ENCODE assay signal across 25 cellular contexts in the genomic region with DNA sequence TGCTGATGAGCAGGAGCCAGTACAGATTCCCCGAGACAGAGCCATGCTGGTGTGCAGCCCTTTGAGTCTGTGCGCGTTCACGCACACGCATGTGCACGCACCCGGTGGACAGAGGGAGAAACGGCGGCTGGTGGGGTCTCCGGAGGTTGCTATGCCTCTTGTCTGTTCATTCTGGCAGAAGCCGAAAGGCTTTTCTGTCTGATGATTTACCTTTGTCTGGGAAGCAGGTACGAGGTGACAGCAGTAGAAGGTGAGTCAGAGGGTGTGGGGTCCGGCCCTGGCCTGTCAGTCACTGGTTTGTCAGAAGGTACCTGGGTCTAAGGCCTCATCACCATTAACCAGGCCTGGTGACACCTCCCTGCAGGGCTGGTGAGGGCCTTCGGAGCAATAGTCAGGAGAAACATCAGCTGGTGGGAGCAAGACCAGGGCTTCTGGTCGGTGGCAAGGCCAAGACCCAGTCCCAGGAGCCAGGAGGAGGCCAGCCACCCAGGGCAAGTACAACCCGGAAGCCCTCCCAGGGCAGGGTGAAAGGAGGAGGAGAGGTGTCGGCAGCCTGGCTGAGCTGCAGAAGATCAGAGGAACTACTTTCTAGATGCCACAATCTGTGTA. TPM values are rescaled to one million over a fixed set of nuclear protein-coding genes. Genes with fewer than 3 reads are reported as not detected.
A peak's percentile ranks its signal among the peaks of the same experiment; 100 is the strongest.
DNase-seq lines count a peak whose midpoint lies in the region; ATAC-seq, FAIRE-seq and TF ChIP-seq lines count a peak whose summit lies in the region.
"Had no signal": no experiment of that assay in that cellular context is flagged by ENCODE, and none has a peak within 500 bp of the region (broad histone marks: within the 10 kb centered on the region; RNA-seq: fewer than 3 reads in every experiment).

No MANE protein-coding gene starts in this region.

- H2AFZ ChIP-seq in HepG2 (ENCODE audit: low read length): no peak overlapping the region
- H2AFZ ChIP-seq: parathyroid adenoma had no signal

- no peak overlapping the region for H3K9ac ChIP-seq in HepG2 (ENCODE audit: insufficient read depth, low read depth, low read length)
- H3K9ac ChIP-seq: KMS-11, parathyroid adenoma had no signal

- peak overlapping the region; percentile 97 for H3K27ac ChIP-seq in cingulate gyrus (ENCODE audit: low read depth, low read length)
- H3K27ac ChIP-seq in HepG2 (ENCODE audit: extremely low read length, insufficient read depth, low read length): no peak overlapping the region
- H3K27ac ChIP-seq in testis: peak overlapping the region; percentile 6
- H3K27ac ChIP-seq: KMS-11, parathyroid adenoma, thoracic aorta had no signal

- no peak for FAIRE-seq in HepG2 (lab: Jason Lieb, UNC)

- H3K36me3 ChIP-seq in HepG2 (replicated peaks in 1 of 2; ENCODE audit: control insufficient read depth in 1 of 2, insufficient read depth in 2 of 2, low read length in 2 of 2) (peaks cover 30 to 65% of the 10 kb centered on the region in 2 experiments), testis (ENCODE audit: low read depth, missing control alignments) (no peaks in the 10 kb centered on the region)
- H3K36me3 ChIP-seq: thoracic aorta had no signal

- no peak for TF ChIP-seq RAD21 in HepG2 (CRISPR knock-in tag; IDR thresholded peaks at IDR 0.05)

- TF ChIP-seq EP300 in HepG2 (IDR thresholded peaks at IDR 0.05; ENCODE audit: low read depth in 2 of 2, low read length in 2 of 2) (no peak), HepG2 (CRISPR knock-in tag; IDR thresholded peaks at IDR 0.05; ENCODE audit: borderline replicate concordance) (no peak)

- no peak overlapping the region for H3K4me2 ChIP-seq in HepG2 (ENCODE audit: low read depth, low read length)
- H3K4me2 ChIP-seq: KMS-11 had no signal

- H3K4me1 ChIP-seq in HepG2 (ENCODE audit: insufficient read depth, low read length): peaks cover 36% of the 10 kb centered on the region
- H3K4me1 ChIP-seq in testis: peaks cover 16% of the 10 kb centered on the region
- H3K4me1 ChIP-seq: parathyroid adenoma had no signal

- TF ChIP-seq POLR2A in HepG2 (IDR thresholded peaks at IDR 0.05; ENCODE audit: insufficient read depth in 1 of 2, low read depth in 2 of 2, low read length in 2 of 2) (peak in 1 of 2 experiments; percentile 11; a peak in 1 of 4 replicates), testis (IDR thresholded peaks at IDR 0.05) (no peak)

- ATAC-seq in HepG2 (peak; percentile 25), HG03571 (IDR thresholded peaks at IDR 0.05; ENCODE audit: unreplicated experiment) (no peak), HG03045 (IDR thresholded peaks at IDR 0.05; ENCODE audit: unreplicated experiment) (no peak)
- ATAC-seq: activated T-cell treated with anti-CD3 and anti-CD28 coated beads, Interleukin-2, amount 50 U/mL, for 4 hours; CD8-positive, alpha-beta T cell had no signal

- TF ChIP-seq CTCF in HepG2 (CRISPR knock-in tag; IDR thresholded peaks at IDR 0.05) (no peak), testis (IDR thresholded peaks at IDR 0.05) (no peak)

- peaks cover 8% of the 10 kb centered on the region for H4K20me1 ChIP-seq in HepG2 (ENCODE audit: insufficient read depth, low read length)

- H3K9me3 ChIP-seq in HepG2 (ENCODE audit: low read length) (no peaks in the 10 kb centered on the region), testis (no peaks in the 10 kb centered on the region)
- H3K9me3 ChIP-seq: thoracic aorta had no signal

- WGBS in HepG2 (ENCODE audit: low lambda C conversion rate): 95% methylated on average over 16 of the region's 17 CpGs
- 86 to 93% methylated on average over 15 to 17 of the region's 17 CpGs for WGBS in testis, 2 donors

- no peak overlapping the region for H3K4me3 ChIP-seq in HepG2 (replicated peaks in 1 of 3; ENCODE audit: insufficient read depth in 1 of 3, low read depth in 2 of 3, low read length in 3 of 3)
- no peak overlapping the region for H3K4me3 ChIP-seq in testis
- H3K4me3 ChIP-seq: thoracic aorta had no signal

- DNase-seq in activated effector memory CD4-positive, alpha-beta T cell treated with anti-CD3 and anti-CD28 coated beads, Interleukin-2, amount 50 U/mL, for 16 hours: peak; percentile 53
- no peak for DNase-seq in activated effector memory CD4-positive, alpha-beta T cell treated with Interleukin-2 at 50 U/mL for 16 hours
- DNase-seq in HepG2 (ENCODE audit: low spot score) (no peak), testis (peak; percentile 12), NCI-H1417 treated with DMSO at 0.1 percent for 48 hours (lab: John Stamatoyannopoulos, UW) (no peak)
- DNase-seq: 8988T; activated CD4-positive, CD25-positive, alpha-beta regulatory T cell treated with anti-CD3 and anti-CD28 coated beads, Interleukin-2, amount 50 U/mL, for 72 hours; activated naive CD4-positive, alpha-beta T cell treated with anti-CD3 and anti-CD28 coated beads, Interleukin-2, amount 10 ng/mL, durations not matched to agents 7 days and 5 days; activated T-cell treated with anti-CD3 and anti-CD28 coated beads, Interleukin-2, amount 50 U/mL, for 4 hours; AML-193; CD8-positive, alpha-beta T cell; DMS53; effector memory CD4-positive, alpha-beta T cell; GDM1; H9; left cardiac atrium; NCI-H187; NCI-H69; SIG-M5 had no signal

- CTCF ChIA-PET in HepG2 (lab: Yijun Ruan, JAX; ENCODE audit: low intra/inter-chr PET ratio, low total read pairs): no interaction called here

- H3K79me2 ChIP-seq in HepG2 (ENCODE audit: insufficient read depth, low read length): peaks cover 89% of the 10 kb centered on the region
- H3K79me2 ChIP-seq: parathyroid adenoma had no signal

- in situ Hi-C loops in HepG2 (cut with HindIII; ENCODE audit: extremely low pct_ligation_motif_present, low pct_unique_long_range_greater_than_20kb): no loop called here

- no TSS peak for BruUV-seq in HepG2 (replicated peaks; lab: Mats Ljungman, UMichigan)

- H3K27me3 ChIP-seq in HepG2 (ENCODE audit: control insufficient read depth in 1 of 2, insufficient read depth in 2 of 2, low read length in 2 of 2): no peaks in the 10 kb centered on the region
- H3K27me3 ChIP-seq in testis: no peaks in the 10 kb centered on the region

- intact Hi-C loops in HepG2 (cut with micrococcal nuclease; ENCODE audit: unreplicated experiment): no loop called here
- intact Hi-C loops in testis (cut with DNase I; ENCODE audit: low total_unique reads): no loop called here

- POLR2A ChIA-PET in HepG2 (lab: Yijun Ruan, JAX): interaction anchor here (1.2 to 1.5 kb wide), 2 partner anchors 37 to 46 kb away, joined by 3 to 6 read pairs; no protein-coding TSS in a partner anchor

TF ChIP-seq in HepG2, 621 proteins besides CTCF, POLR2A, EP300 and RAD21 (continues in another document):
- TF ChIP-seq ZNF530 (CRISPR knock-in tag; IDR thresholded peaks at IDR 0.05; ENCODE audit: low read depth): no peak
- TF ChIP-seq ZFP82 (CRISPR knock-in tag; IDR thresholded peaks at IDR 0.05; ENCODE audit: borderline replicate concordance): no peak
- TF ChIP-seq ZBTB33 (CRISPR knock-in tag; IDR thresholded peaks at IDR 0.05): peak; percentile 74; the same call in 1 of the 2 replicates
- TF ChIP-seq SOX5 (CRISPR knock-in tag; IDR thresholded peaks at IDR 0.05; ENCODE audit: borderline replicate concordance): no peak
- no peak for TF ChIP-seq CCAR2 (optimal IDR thresholded peaks at IDR 0.05; ENCODE audit: low read depth, low read length)
- TF ChIP-seq TAF1 (CRISPR knock-in tag; IDR thresholded peaks at IDR 0.05): no peak
- peak; percentile 23 for TF ChIP-seq AGO2 (optimal IDR thresholded peaks at IDR 0.05; ENCODE audit: low read depth, low read length)
- no peak for TF ChIP-seq ZIK1 (CRISPR knock-in tag; IDR thresholded peaks at IDR 0.05; ENCODE audit: borderline replicate concordance, low read depth)
- TF ChIP-seq NKX3-1 (CRISPR knock-in tag; IDR thresholded peaks at IDR 0.05): no peak
- no peak for TF ChIP-seq BRD4 (CRISPR knock-in tag; IDR thresholded peaks at IDR 0.05)

RNA-seq across cellular contexts. Expression of gene PCSK6, which starts 7.5 kb away (rescaled TPM):
- total RNA-seq in HepG2 (2016; rRNA removed; fragmentation: Illumina TruSeq; extraction: Trizol): 42.5 and 56.5 TPM in 2 replicates
- total RNA-seq in HepG2 (2016; cell fraction: cytosol; rRNA removed; fragmentation: Illumina TruSeq; extraction: Trizol; ENCODE audit: low read depth): 71.9 and 81.0 TPM in 2 replicates
- total RNA-seq in HepG2 (2016; cell fraction: insoluble cytoplasmic fraction; rRNA removed; fragmentation: Illumina TruSeq; extraction: Trizol): 34.4 and 55.2 TPM in 2 replicates
- total RNA-seq in HepG2 (2016; cell fraction: membrane; rRNA removed; fragmentation: Illumina TruSeq; extraction: Trizol): 69.6 and 77.5 TPM in 2 replicates
- total RNA-seq in HepG2 (2016; cell fraction: nucleus; rRNA removed; fragmentation: Illumina TruSeq; extraction: Trizol): 66.0 and 74.7 TPM in 2 replicates
- polyA plus RNA-seq in HepG2 (2011; rRNA removed): 155 and 208 TPM in 2 replicates
- polyA plus RNA-seq in HepG2 (2011; cell fraction: cytosol; rRNA removed): 113 and 150 TPM in 2 replicates
- 207 and 256 TPM in 2 replicates for polyA plus RNA-seq in HepG2 (2011; cell fraction: nucleus; rRNA removed)
- polyA plus RNA-seq in HepG2 (2012): 61.3 and 94.3 TPM in 2 replicates
- 28.0 and 30.8 TPM in 2 replicates for polyA plus RNA-seq in HepG2 (2016; cell fraction: cytosol; fragmentation: Illumina TruSeq; extraction: Trizol; ENCODE audit: low read depth)
- 34.4 and 44.9 TPM in 2 replicates for polyA plus RNA-seq in HepG2 (2016; cell fraction: insoluble cytoplasmic fraction; fragmentation: Illumina TruSeq; extraction: Trizol; ENCODE audit: low read depth)
- 53.8 and 67.9 TPM in 2 replicates for polyA plus RNA-seq in HepG2 (2016; cell fraction: membrane; fragmentation: Illumina TruSeq; extraction: Trizol; ENCODE audit: low read depth)
- polyA plus RNA-seq in HepG2 (2016; cell fraction: nucleus; fragmentation: Illumina TruSeq; extraction: Trizol; ENCODE audit: insufficient read depth, low read depth): 84.3 and 88.3 TPM in 2 replicates
- polyA minus RNA-seq in HepG2 (2011; rRNA and poly(A)+ RNA removed; ENCODE audit: low replicate concordance): 65.0 and 447 TPM in 2 replicates
- 126 and 149 TPM in 2 replicates for polyA minus RNA-seq in HepG2 (2011; cell fraction: cytosol; rRNA and poly(A)+ RNA removed)
- polyA minus RNA-seq in HepG2 (2011; cell fraction: nucleus; rRNA and poly(A)+ RNA removed): 126 and 142 TPM in 2 replicates
- 100 to 1,000 TPM in 1 of 2 donors, 10 to 100 TPM in 1; 95.4 to 156 TPM for total RNA-seq in testis
- polyA plus RNA-seq in testis (ENCODE audit: insufficient read depth, low read depth, low replicate concordance): 43.9 TPM

Comparison
In these comparisons a context has a peak if more than half of its experiments do, and no peak if none do; other contexts are left out.
1. DNase-seq: peak in activated effector memory CD4-positive, alpha-beta T cell treated with anti-CD3 and anti-CD28 coated beads, Interleukin-2, amount 50 U/mL, for 16 hours (single experiment) and testis (single experiment); none in activated effector memory CD4-positive, alpha-beta T cell treated with Interleukin-2 at 50 U/mL for 16 hours (single experiment), HepG2 (single experiment) and NCI-H1417 treated with DMSO at 0.1 percent for 48 hours (single experiment).